1 cellular context compared by ENCODE assay signal in genomic region chr11:86815726-86816125, GRCh38.
TF ChIP-seq lines count a peak whose summit lies in the region.

No MANE protein-coding gene starts in this region.

TF ChIP-seq in IMR-90, 13 proteins besides CTCF, POLR2A, EP300 and RAD21 (continued from another document):
- no peak for TF ChIP-seq CEBPB (IDR thresholded peaks at IDR 0.05; ENCODE audit: low read depth, low read length)
- no peak for TF ChIP-seq FOS (IDR thresholded peaks at IDR 0.05; ENCODE audit: low read depth, low read length)
- TF ChIP-seq BHLHE40 (IDR thresholded peaks at IDR 0.05; ENCODE audit: low read depth, low read length): no peak
- no peak for TF ChIP-seq USF2 (IDR thresholded peaks at IDR 0.05; ENCODE audit: low read depth, low read length)
- no peak for TF ChIP-seq MAFK (IDR thresholded peaks at IDR 0.05; ENCODE audit: low read depth, low read length)
- no peak for TF ChIP-seq CHD1 (IDR thresholded peaks at IDR 0.05; ENCODE audit: low read depth, low read length)
